28 cellular contexts compared by ENCODE assay signal in genomic region chr2:50763776-50764175, GRCh38.
"Had no signal": no experiment of that assay in that cellular context is flagged by ENCODE, and none has a peak within 500 bp of the region (broad histone marks: within the 10 kb centered on the region; RNA-seq: fewer than 3 reads in every experiment).

No MANE protein-coding gene starts in this region.

- H3K4me1 ChIP-seq: heart left ventricle, left lung, pancreas, prostate gland, suprapubic skin, uterus had no signal

- H3K4me3 ChIP-seq: heart left ventricle, left lung, lung, pancreas, prostate gland, skin epidermis, suprapubic skin, thoracic aorta, tibial nerve, uterus had no signal

- H3K4me1 Mint-ChIP-seq: naive thymus-derived CD8-positive, alpha-beta T cell; neural crest cell had no signal

- H3K4me3 Mint-ChIP-seq: naive thymus-derived CD8-positive, alpha-beta T cell; nephron; neural crest cell; stimulated activated naive CD8-positive, alpha-beta T cell treated with anti-CD3 and anti-CD28 coated beads, Interleukin-15, Interleukin-2, amounts not matched to agents 100 ng/mL and 50 ng/mL, for 24 hours; type B pancreatic cell had no signal

- H3K27me3 Mint-ChIP-seq: stimulated activated naive CD8-positive, alpha-beta T cell treated with anti-CD3 and anti-CD28 coated beads, Interleukin-15, Interleukin-2, amounts not matched to agents 100 ng/mL and 50 ng/mL, for 24 hours had no signal

- H3K27ac ChIP-seq: heart left ventricle, left lung, pancreas, prostate gland, skin epidermis, suprapubic skin, thoracic aorta, uterus had no signal

- ATAC-seq: heart left ventricle; left colon; left lung; naive thymus-derived CD8-positive, alpha-beta T cell; pancreas; right cardiac atrium; sciatic nerve had no signal

- DNase-seq: heart left ventricle; hypothalamus; kidney glomerular epithelial cell; left colon; left lung; naive thymus-derived CD8-positive, alpha-beta T cell; nucleus accumbens; pancreas; posterior cingulate gyrus; retina; right cardiac atrium; stimulated activated CD4-positive, alpha-beta T cell treated with anti-CD3 and anti-CD28 coated beads, Interleukin-12 subunit alpha, Interleukin-12 subunit beta, amount 100 ng/mL, for 4 hours; stimulated activated CD4-positive, alpha-beta T cell treated with anti-CD3 and anti-CD28 coated beads, Interleukin-15, amount 100 ng/mL, for 24 hours; stimulated activated CD4-positive, alpha-beta T cell treated with anti-CD3 and anti-CD28 coated beads, Interleukin-2, amount 100 ng/mL, for 24 hours; stimulated activated CD4-positive, alpha-beta T cell treated with anti-CD3 and anti-CD28 coated beads, Interleukin-4, amount 100 ng/mL, for 1 hour; stimulated activated naive CD4-positive, alpha-beta T cell; uterus had no signal

- H3K36me3 ChIP-seq: heart left ventricle, left lung, pancreas, prostate gland, suprapubic skin, thoracic aorta, tibial nerve, uterus had no signal

- H3K36me3 Mint-ChIP-seq: naive thymus-derived CD8-positive, alpha-beta T cell; type B pancreatic cell had no signal

- H3K27ac Mint-ChIP-seq: naive thymus-derived CD8-positive, alpha-beta T cell; nephron; stimulated activated naive CD8-positive, alpha-beta T cell treated with anti-CD3 and anti-CD28 coated beads, Interleukin-15, Interleukin-2, amounts not matched to agents 100 ng/mL and 50 ng/mL, for 24 hours; type B pancreatic cell had no signal

- H3K9me3 ChIP-seq: heart left ventricle, left lung, pancreas, prostate gland, suprapubic skin, thoracic aorta, tibial nerve, uterus had no signal

- H3K9me3 Mint-ChIP-seq: type B pancreatic cell had no signal

- H3K27me3 ChIP-seq: heart left ventricle, left lung, suprapubic skin, tibial nerve, uterus had no signal
